Comparison of ENCODE assay signal across 8 cellular contexts in the genomic region with DNA sequence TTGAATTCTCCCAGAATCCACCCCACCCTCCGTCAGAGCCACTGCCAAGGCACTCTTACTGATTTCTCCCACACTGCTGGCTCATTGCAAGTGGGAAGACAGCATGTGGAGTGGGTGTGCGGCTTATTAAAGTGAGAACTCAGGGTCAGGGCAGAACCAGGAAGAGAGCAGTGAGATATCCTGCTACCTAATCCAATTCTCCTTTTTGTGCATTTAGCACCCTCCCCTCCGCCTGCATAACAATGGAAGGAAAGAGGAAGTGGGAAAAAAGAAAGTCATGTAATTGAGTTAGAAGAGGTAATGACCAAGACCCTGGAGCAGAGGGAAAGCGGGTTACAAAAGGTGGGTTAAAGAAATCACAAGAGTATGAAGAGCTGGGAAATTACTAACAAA. TPM values are rescaled to one million over a fixed set of nuclear protein-coding genes. Genes with fewer than 3 reads are reported as not detected.
DNase-seq lines count a peak whose midpoint lies in the region; ATAC-seq, FAIRE-seq and TF ChIP-seq lines count a peak whose summit lies in the region.

No MANE protein-coding gene starts in this region.

- WGBS in pancreas, 2 donors: 21 to 22% methylated on average over 4 of the region's 4 CpGs

- TF ChIP-seq POLR2A in GM12891 (IDR thresholded peaks at IDR 0.05; ENCODE audit: low read depth, low read length): no peak

- H3K27me3 ChIP-seq in pancreas: no peaks in the 10 kb centered on the region

- no peaks in the 10 kb centered on the region for H3K9me3 ChIP-seq in pancreas

- intact Hi-C loops in pancreas (cut with DNase I): no loop called here
- intact Hi-C loops in posterior vena cava (cut with DNase I): no loop called here

- ATAC-seq in pancreas (peak; percentile 82 to 88 (median 86)), HG03045 (IDR thresholded peaks at IDR 0.05; ENCODE audit: unreplicated experiment) (no peak), GM21576 (IDR thresholded peaks at IDR 0.05; ENCODE audit: unreplicated experiment) (no peak)

- POLR2A ChIA-PET in RWPE1 (lab: Yijun Ruan, JAX; ENCODE audit: low non-redundant PET): interaction anchor here (0.6 kb wide), 1 partner anchor 14 kb away, joined by 5 read pairs; no protein-coding TSS in a partner anchor

- FAIRE-seq in GM12891 (lab: Jason Lieb, UNC) (no peak), pancreas (lab: Jason Lieb, UNC) (no peak)

- no peak for DNase-seq in GM12891 (ENCODE audit: insufficient read length, low spot score)
- DNase-seq in RWPE1 (ENCODE audit: low spot score): no peak
- DNase-seq in globus pallidus (ENCODE audit: low spot score): peak; percentile 14
- DNase-seq in pancreas: peak in 5 of 6 donors; percentile 62 to 88 (median 79)
- no peak for DNase-seq in central memory CD4-positive, alpha-beta T cell
- no peak for DNase-seq in posterior vena cava (ENCODE audit: low spot score)

- H3K4me1 ChIP-seq in pancreas: peaks cover 8 to 30% (median 21%) of the 10 kb centered on the region in 3 donors

- H3K4me3 ChIP-seq in pancreas: peak overlapping the region in 2 of 4 donors; percentile 2 to 15

- no peak for TF ChIP-seq CTCF in RWPE1 (conservative IDR thresholded peaks at IDR 0.05; ENCODE audit: low read depth)
- TF ChIP-seq CTCF in pancreas (IDR thresholded peaks at IDR 0.05): no peak

- CTCF ChIA-PET in RWPE1 (lab: Yijun Ruan, JAX): interaction anchor here (0.6 to 2.2 kb wide), 3 partner anchors 53 to 1989 kb away, joined by 3 to 6 read pairs (median 3); no protein-coding TSS in a partner anchor

- peak overlapping the region; percentile 77 for H3K27ac ChIP-seq in RWPE1
- peak overlapping the region; percentile 75 to 96 (median 84) for H3K27ac ChIP-seq in pancreas

- no peaks in the 10 kb centered on the region for H3K36me3 ChIP-seq in pancreas

TF ChIP-seq in GM12891, 5 proteins besides CTCF, POLR2A, EP300 and RAD21:
- no peak for TF ChIP-seq PAX5 (IDR thresholded peaks at IDR 0.05; ENCODE audit: insufficient read depth, low read length, severe bottlenecking)
- TF ChIP-seq SPI1 (IDR thresholded peaks at IDR 0.05; ENCODE audit: low read depth, low read length): peak; percentile 85
- no peak for TF ChIP-seq POU2F2 (IDR thresholded peaks at IDR 0.05; ENCODE audit: low read depth, low read length)
- no peak for TF ChIP-seq POLR2AphosphoS5 (IDR thresholded peaks at IDR 0.05; ENCODE audit: low read depth, low read length)
- no peak for TF ChIP-seq TAF1 (IDR thresholded peaks at IDR 0.05; ENCODE audit: low read depth, low read length)

RNA-seq across cellular contexts. Expression of a gene that starts 27.8 kb away (rescaled TPM):
- 8.7 TPM for polyA plus RNA-seq in GM12891 (2012; ENCODE audit: low read depth, missing spikeins)
- total RNA-seq in pancreas (10 to 100 TPM; 23.0 to 36.4 (median 25.4) TPM), posterior vena cava (10 to 100 TPM; 15.4 to 21.1 TPM)
- polyA plus RNA-seq in pancreas: 1 to 10 TPM; 8.2 to 9.7 TPM

Comparison
In these comparisons a context has a peak if more than half of its experiments do, and no peak if none do; other contexts are left out.
1. DNase-seq: peak in globus pallidus (single experiment) and pancreas (5 of 6); none in GM12891 (single experiment), RWPE1 (single experiment), central memory CD4-positive, alpha-beta T cell (single experiment) and posterior vena cava (single experiment).
2. ATAC-seq: peak in pancreas (4 of 4); none in HG03045 (single experiment) and GM21576 (single experiment).